Comparison of ENCODE assay signal across 8 cellular contexts in the genomic region with DNA sequence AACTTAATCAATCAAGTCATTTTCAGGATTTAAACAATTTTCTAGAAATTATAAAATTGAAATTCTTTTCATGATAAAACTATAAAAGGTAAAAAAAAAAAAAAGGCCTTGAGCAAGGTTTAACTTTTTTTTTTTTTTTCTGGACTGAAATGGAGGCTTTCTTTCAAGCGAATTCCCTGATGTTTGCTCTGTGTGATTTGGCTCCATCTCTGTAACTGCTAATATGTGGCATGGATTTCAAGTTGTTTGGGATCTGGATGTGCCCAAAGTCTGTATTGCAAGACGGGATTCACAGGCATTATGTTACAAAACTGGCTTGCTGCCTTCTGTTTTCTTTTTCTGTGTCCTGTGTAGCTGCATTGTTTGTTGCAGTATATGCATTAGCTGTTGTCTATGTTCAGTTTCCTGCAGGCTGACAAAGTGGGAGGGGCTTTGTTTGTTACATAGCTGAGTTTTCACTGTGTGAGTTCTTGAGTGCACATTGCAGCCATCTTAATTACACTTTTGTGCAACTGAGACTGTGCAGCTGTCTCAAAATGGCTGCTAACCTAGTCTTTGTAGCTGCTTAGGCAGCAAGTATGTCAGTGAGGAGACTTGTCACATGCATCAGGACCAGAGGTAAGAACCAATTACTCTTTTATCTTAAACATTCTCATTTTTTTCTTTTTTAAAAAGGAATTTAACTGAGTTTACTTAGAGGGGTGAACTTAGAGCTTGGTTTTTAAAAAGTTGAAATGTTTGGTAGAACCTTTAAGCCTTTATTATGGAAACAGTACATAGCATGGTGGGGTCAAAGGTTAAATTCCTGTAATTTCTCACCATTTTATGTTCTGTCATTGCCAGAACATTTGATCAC. TPM values are rescaled to one million over a fixed set of nuclear protein-coding genes. Genes with fewer than 3 reads are reported as not detected.
DNase-seq lines count a peak whose midpoint lies in the region; ATAC-seq and TF ChIP-seq lines count a peak whose summit lies in the region.

No MANE protein-coding gene starts in this region.

- H3K36me3 Mint-ChIP-seq in T-helper 1 cell treated with Interleukin-12 subunit alpha and Interleukin-12 subunit beta and Interleukin-4 antibody, amounts not matched to agents 30 μg/mL and 1 μg/mL, for 36 hours (ENCODE audit: low read depth), result peaks cover 37% of the 10 kb centered on the region

- peaks cover 0 to 7% of the 10 kb centered on the region in 2 donors for H3K4me1 ChIP-seq in breast epithelium

- H3K9me3 Mint-ChIP-seq in T-helper 1 cell treated with Interleukin-12 subunit alpha and Interleukin-12 subunit beta and Interleukin-4 antibody, amounts not matched to agents 30 μg/mL and 1 μg/mL, for 36 hours, result peaks cover 8% of the 10 kb centered on the region

- peaks cover 0 to 9% of the 10 kb centered on the region in 2 donors for H3K9me3 ChIP-seq in breast epithelium

- H3K27me3 ChIP-seq in breast epithelium, result no peaks in the 10 kb centered on the region

- no peak for TF ChIP-seq POLR2A in breast epithelium (IDR thresholded peaks at IDR 0.05)

- peaks cover 46% of the 10 kb centered on the region for H3K4me1 Mint-ChIP-seq in T-helper 1 cell treated with Interleukin-12 subunit alpha and Interleukin-12 subunit beta and Interleukin-4 antibody, amounts not matched to agents 30 μg/mL and 1 μg/mL, for 36 hours (ENCODE audit: low read depth)

- no peak for TF ChIP-seq CTCF in breast epithelium (IDR thresholded peaks at IDR 0.05)

- H3K27ac ChIP-seq in breast epithelium (peak overlapping the region in 1 of 2 donors; percentile 64), skin epidermis (peak overlapping the region in 20 of 21 experiments; percentile 22 to 86 (median 66))

- intact Hi-C loops in breast epithelium (cut with DNase I; ENCODE audit: low total_unique reads), result no loop called here

- ATAC-seq in HG02610 (IDR thresholded peaks at IDR 0.05; ENCODE audit: unreplicated experiment), result peak; percentile 97

- peak; percentile 28 for DNase-seq in activated CD4-positive, CD25-positive, alpha-beta regulatory T cell treated with anti-CD3 and anti-CD28 coated beads, Interleukin-2, amount 50 U/mL, for 16 hours (ENCODE audit: low read depth, low spot score)
- no peak for DNase-seq in activated CD4-positive, CD25-positive, alpha-beta regulatory T cell treated with anti-CD3 and anti-CD28 coated beads, Interleukin-2, amount 50 U/mL, for 72 hours
- DNase-seq in NCI-H1092 treated with DMSO at 0.1 percent for 48 hours (lab: John Stamatoyannopoulos, UW) (peak; percentile 92), breast epithelium (ENCODE audit: low spot score in 2 of 2) (peak in 1 of 2 donors; percentile 35), iPS-NIHi11 (ENCODE audit: low spot score) (peak; percentile 55)

- H3K4me3 ChIP-seq in breast epithelium (peak overlapping the region in 2 of 3 donors; percentile 16 to 51), skin epidermis (peak overlapping the region in 4 of 7 experiments; percentile 9 to 26 (median 12))

- H3K27me3 Mint-ChIP-seq in T-helper 1 cell treated with Interleukin-12 subunit alpha and Interleukin-12 subunit beta and Interleukin-4 antibody, amounts not matched to agents 30 μg/mL and 1 μg/mL, for 36 hours (ENCODE audit: low read depth), result no peaks in the 10 kb centered on the region

- no peaks in the 10 kb centered on the region for H3K36me3 ChIP-seq in breast epithelium

- peak overlapping the region; percentile 86 for H3K4me3 Mint-ChIP-seq in T-helper 1 cell treated with Interleukin-12 subunit alpha and Interleukin-12 subunit beta and Interleukin-4 antibody, amounts not matched to agents 30 μg/mL and 1 μg/mL, for 36 hours

- peak overlapping the region; percentile 96 for H3K27ac Mint-ChIP-seq in T-helper 1 cell treated with Interleukin-12 subunit alpha and Interleukin-12 subunit beta and Interleukin-4 antibody, amounts not matched to agents 30 μg/mL and 1 μg/mL, for 36 hours

RNA-seq across cellular contexts. Expression of a gene that starts 19.5 kb away (rescaled TPM):
- total RNA-seq in breast epithelium, result 10 to 100 TPM; 45.4 to 81.2 (median 48.8) TPM
